19 cellular contexts compared by ENCODE assay signal in the genomic region with DNA sequence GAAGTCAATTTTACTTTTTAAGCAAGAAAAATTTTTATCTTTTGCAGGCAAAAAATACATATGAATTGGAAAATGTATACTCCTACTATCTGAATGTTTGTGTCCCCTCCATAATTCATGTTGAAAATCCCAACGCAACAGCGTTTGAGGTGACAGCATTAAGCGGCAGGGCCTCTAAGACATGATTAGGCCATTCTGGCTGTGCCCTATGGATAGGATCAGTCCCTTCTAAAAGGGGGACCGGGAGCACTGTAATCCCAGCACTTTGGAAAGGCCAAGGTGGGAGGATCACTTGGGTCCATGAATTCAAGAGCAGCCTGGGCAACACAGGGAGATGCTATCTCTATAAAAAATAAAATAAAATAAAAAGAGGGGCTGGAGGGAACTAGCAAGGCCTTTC. TPM values are rescaled to one million over a fixed set of nuclear protein-coding genes. Genes with fewer than 3 reads are reported as not detected.
DNase-seq lines count a peak whose midpoint lies in the region; ATAC-seq and TF ChIP-seq lines count a peak whose summit lies in the region.
"Had no signal": no experiment of that assay in that cellular context is flagged by ENCODE, and none has a peak within 500 bp of the region (broad histone marks: within the 10 kb centered on the region; RNA-seq: fewer than 3 reads in every experiment).

No MANE protein-coding gene starts in this region.

- H3K4me2 ChIP-seq in trophoblast cell (ENCODE audit: low read length): no peak overlapping the region
- H3K4me2 ChIP-seq: SK-N-SH had no signal

- H4K12ac ChIP-seq in trophoblast cell (ENCODE audit: low read depth, low read length): no peak overlapping the region

- H3K9ac ChIP-seq in trophoblast cell (ENCODE audit: low read length): no peak overlapping the region
- H3K9ac ChIP-seq: SK-N-SH had no signal

- no peak overlapping the region for H3K23ac ChIP-seq in trophoblast cell (ENCODE audit: low read length)

- no CpG with 5 or more reads among the region's 4 CpGs for WGBS in trophoblast cell (ENCODE audit: extremely low coverage, insufficient coverage, insufficient read length)

- H3K27ac ChIP-seq in left ventricle myocardium inferior (replicated peaks) (peak overlapping the region; percentile 14), caudate nucleus (ENCODE audit: low read depth, low read length) (peak overlapping the region; percentile 58), trophoblast cell (ENCODE audit: low read depth, low read length) (no peak overlapping the region)
- H3K27ac ChIP-seq: A549, RWPE1 had no signal

- no peak overlapping the region for H2AFZ ChIP-seq in trophoblast cell (ENCODE audit: insufficient read depth, low read length, poor library complexity)

- no peaks in the 10 kb centered on the region for H3K27me3 ChIP-seq in left ventricle myocardium inferior (ENCODE audit: low read depth)
- H3K27me3 ChIP-seq in trophoblast cell (ENCODE audit: insufficient read depth, low read length): no peaks in the 10 kb centered on the region
- H3K27me3 ChIP-seq: MG63 had no signal

- H3K9me3 ChIP-seq in left ventricle myocardium inferior (replicated peaks) (no peaks in the 10 kb centered on the region), trophoblast cell (ENCODE audit: insufficient read depth, low read depth, low read length) (no peaks in the 10 kb centered on the region)
- H3K9me3 ChIP-seq: A549, MG63, SK-N-SH had no signal

- TF ChIP-seq CTCF in left ventricle myocardium inferior (IDR thresholded peaks at IDR 0.05; ENCODE audit: borderline replicate concordance): no peak

- intact Hi-C loops in left ventricle myocardium inferior (cut with micrococcal nuclease) (no loop called here), left ventricle myocardium superior (cut with micrococcal nuclease) (no loop called here)

- no peak overlapping the region for H2AK5ac ChIP-seq in trophoblast cell (ENCODE audit: low read length)

- DNase-seq in left ventricle myocardium inferior: no peak
- DNase-seq in left ventricle myocardium superior: no peak
- DNase-seq in caudate nucleus (lab: John Stamatoyannopoulos, UW): no peak
- no peak for DNase-seq in trophoblast cell
- DNase-seq in NCI-H446 (lab: John Stamatoyannopoulos, UW): no peak
- no peak for DNase-seq in pons (ENCODE audit: low spot score)
- DNase-seq: GF-D8; MG63; NCI-H1417; NCI-H1694 treated with DMSO at 0.1 percent for 48 hours; NCI-H2081 treated with DMSO at 0.1 percent for 48 hours; NCI-H446 treated with DMSO at 0.1 percent for 48 hours; NCI-H69; NK-92 treated with Interleukin-12 subunit alpha and Interleukin-12 subunit beta, amount 100 ng/mL, for 24 hours; SHP77 treated with DMSO at 0.1 percent for 48 hours; SK-N-SH had no signal

- H2BK12ac ChIP-seq in trophoblast cell (ENCODE audit: low read length): no peak overlapping the region

- no peak overlapping the region for H4K8ac ChIP-seq in trophoblast cell (ENCODE audit: low read depth, low read length)

- H4K91ac ChIP-seq in trophoblast cell (ENCODE audit: low read depth, low read length): peak overlapping the region; percentile 1

- peak overlapping the region; percentile 99 for H3K4ac ChIP-seq in trophoblast cell (ENCODE audit: low read depth, low read length)

- no peak overlapping the region for H2BK5ac ChIP-seq in trophoblast cell (ENCODE audit: low read depth, low read length, poor library complexity)

- H3K36me3 ChIP-seq in left ventricle myocardium inferior (no peaks in the 10 kb centered on the region), trophoblast cell (ENCODE audit: control insufficient read depth in 1 of 2, insufficient read depth in 2 of 2, low read length in 2 of 2) (peaks cover 0 to 3% of the 10 kb centered on the region in 2 experiments)
- H3K36me3 ChIP-seq: MG63 had no signal

- H3K79me2 ChIP-seq in trophoblast cell (ENCODE audit: control insufficient read depth, insufficient read depth, low read length, poor library complexity): peaks cover 17% of the 10 kb centered on the region

- peaks cover 59% of the 10 kb centered on the region for H3K4me1 ChIP-seq in left ventricle myocardium inferior
- H3K4me1 ChIP-seq in trophoblast cell (ENCODE audit: control insufficient read depth in 1 of 2, insufficient read depth in 2 of 2, low read length in 2 of 2): peaks cover 0 to 6% of the 10 kb centered on the region in 2 experiments

- H2BK120ac ChIP-seq in trophoblast cell (ENCODE audit: insufficient read depth, low read length, poor library complexity): no peak overlapping the region

- H3K4me3 ChIP-seq in left ventricle myocardium inferior: no peak overlapping the region
- H3K4me3 ChIP-seq in trophoblast cell (ENCODE audit: low read depth, low read length): no peak overlapping the region
- H3K4me3 ChIP-seq: A549, MG63 had no signal

- no peak overlapping the region for H3K18ac ChIP-seq in trophoblast cell (ENCODE audit: low read length)

- no peak overlapping the region for H3K14ac ChIP-seq in trophoblast cell (ENCODE audit: low read length)

- H3K79me1 ChIP-seq in trophoblast cell (ENCODE audit: low read length): no peaks in the 10 kb centered on the region

- ATAC-seq in left ventricle myocardium superior: no peak
- no peak for ATAC-seq in HG02852 (IDR thresholded peaks at IDR 0.05; ENCODE audit: unreplicated experiment)
- ATAC-seq: A549 had no signal

RNA-seq across cellular contexts. Expression of a gene that starts 33.9 kb away (rescaled TPM):
- 7.6 TPM for total RNA-seq in left ventricle myocardium inferior
- total RNA-seq in left ventricle myocardium superior: 6.5 TPM
- polyA plus RNA-seq in trophoblast cell (2013): 44.7 and 45.0 TPM in 2 replicates
